ENCODE assay signal across 26 cellular contexts in genomic region chr3:167151671-167152070, GRCh38.
DNase-seq lines count a peak whose midpoint lies in the region; ATAC-seq and TF ChIP-seq lines count a peak whose summit lies in the region.
"Had no signal": no experiment of that assay in that cellular context is flagged by ENCODE, and none has a peak within 500 bp of the region (broad histone marks: within the 10 kb centered on the region; RNA-seq: fewer than 3 reads in every experiment).

No MANE protein-coding gene starts in this region.

- WGBS in heart right ventricle, 2 donors = 31 to 78% methylated on average over 1 of the region's 1 CpG
- WGBS in lower leg skin, 2 donors = 20 to 56% methylated on average over 1 of the region's 1 CpG

- no peak for TF ChIP-seq POLR2A in lower leg skin (IDR thresholded peaks at IDR 0.05)

- H3K27me3 ChIP-seq in heart right ventricle = no peaks in the 10 kb centered on the region
- H3K27me3 ChIP-seq: adrenal gland, breast epithelium, neutrophil, SJSA1, spleen, transverse colon had no signal

- intact Hi-C loops in heart right ventricle (cut with DNase I) = no loop called here
- intact Hi-C loops in Right ventricle myocardium inferior (cut with DNase I) = no loop called here
- intact Hi-C loops in lower leg skin (cut with DNase I; ENCODE audit: low total_unique reads) = no loop called here

- DNase-seq in heart right ventricle (no peak), Right ventricle myocardium inferior (ENCODE audit: missing footprints) (no peak), M059J (ENCODE audit: low read depth) (peak; percentile 12), OCI-M1 (lab: John Stamatoyannopoulos, UW) (peak; percentile 8), neural crest cell (ENCODE audit: low read depth, low spot score) (no peak), NCI-H187 treated with DMSO at 0.1 percent for 48 hours (lab: John Stamatoyannopoulos, UW) (no peak), lower leg skin (ENCODE audit: low spot score in 2 of 2) (no peak)
- DNase-seq: activated gamma-delta T cell; adrenal gland; CD4-positive, alpha-beta memory T cell; EL; glutamatergic neuron; H9; left ventricle myocardium superior; NCI-H1694; NCI-H510A treated with DMSO at 0.1 percent for 48 hours; spleen; stimulated activated CD4-positive, alpha-beta T cell treated with anti-CD3 and anti-CD28 coated beads, Interleukin-4, amount 100 ng/mL, for 24 hours; T-helper 17 cell; transverse colon had no signal

- no peaks in the 10 kb centered on the region for H3K36me3 ChIP-seq in heart right ventricle
- H3K36me3 ChIP-seq: adrenal gland, breast epithelium, neutrophil, SJSA1, spleen, transverse colon had no signal

- no peak overlapping the region for H3K27ac ChIP-seq in heart right ventricle
- H3K27ac ChIP-seq: adrenal gland, breast epithelium, coronary artery, neutrophil, SJSA1, spleen, transverse colon had no signal

- no peaks in the 10 kb centered on the region for H3K27me3 Mint-ChIP-seq in neural crest cell (ENCODE audit: low read depth)
- H3K27me3 Mint-ChIP-seq: CD4-positive, alpha-beta memory T cell; stimulated activated naive CD8-positive, alpha-beta T cell treated with anti-CD3 and anti-CD28 coated beads, Interleukin-15, Interleukin-2, amounts not matched to agents 100 ng/mL and 50 ng/mL, for 24 hours; T-helper 17 cell had no signal

- H3K9me3 Mint-ChIP-seq in neural crest cell = peaks cover 3% of the 10 kb centered on the region

- H3K4me3 ChIP-seq in heart right ventricle (no peak overlapping the region), lower leg skin (ENCODE audit: low read depth, poor library complexity, severe bottlenecking) (no peak overlapping the region)
- H3K4me3 ChIP-seq: adrenal gland, breast epithelium, coronary artery, SJSA1, spleen, transverse colon had no signal

- peaks cover 0 to 23% (median 9%) of the 10 kb centered on the region in 11 donors for H3K9me3 ChIP-seq in heart right ventricle
- H3K9me3 ChIP-seq: adrenal gland, SJSA1, transverse colon had no signal

- no peak overlapping the region for H3K27ac Mint-ChIP-seq in neural crest cell (ENCODE audit: unreplicated experiment)
- H3K27ac Mint-ChIP-seq: CD4-positive, alpha-beta memory T cell; H9; stimulated activated naive CD8-positive, alpha-beta T cell treated with anti-CD3 and anti-CD28 coated beads, Interleukin-15, Interleukin-2, amounts not matched to agents 100 ng/mL and 50 ng/mL, for 24 hours; T-helper 17 cell had no signal

- peak in 5 of 9 donors; percentile 11 to 51 (median 39) for TF ChIP-seq CTCF in heart right ventricle (IDR thresholded peaks at IDR 0.05)
- peak; percentile 42 for TF ChIP-seq CTCF in neural crest cell (conservative IDR thresholded peaks at IDR 0.05)
- TF ChIP-seq CTCF in lower leg skin (IDR thresholded peaks at IDR 0.05) = no peak

- no peak overlapping the region for H3K4me3 Mint-ChIP-seq in neural crest cell
- H3K4me3 Mint-ChIP-seq: CD4-positive, alpha-beta memory T cell; H9; stimulated activated naive CD8-positive, alpha-beta T cell treated with anti-CD3 and anti-CD28 coated beads, Interleukin-15, Interleukin-2, amounts not matched to agents 100 ng/mL and 50 ng/mL, for 24 hours; T-helper 17 cell had no signal

- no peaks in the 10 kb centered on the region for H3K36me3 Mint-ChIP-seq in neural crest cell (ENCODE audit: low read depth)
- H3K36me3 Mint-ChIP-seq: CD4-positive, alpha-beta memory T cell had no signal

- no peak for ATAC-seq in heart right ventricle
- no peak for ATAC-seq in Right ventricle myocardium inferior
- ATAC-seq in HG03175 (IDR thresholded peaks at IDR 0.05; ENCODE audit: unreplicated experiment) = no peak
- ATAC-seq: left ventricle myocardium superior, T-helper 17 cell had no signal

- no peaks in the 10 kb centered on the region for H3K4me1 ChIP-seq in heart right ventricle
- H3K4me1 ChIP-seq: adrenal gland, breast epithelium, SJSA1, spleen, transverse colon had no signal

- H3K4me1 Mint-ChIP-seq in neural crest cell = no peaks in the 10 kb centered on the region
- H3K4me1 Mint-ChIP-seq: CD4-positive, alpha-beta memory T cell; T-helper 17 cell had no signal

Comparison
In these comparisons a context has a peak if more than half of its experiments do, and no peak if none do; other contexts are left out.
1. DNase-seq: peak in M059J (single experiment) and OCI-M1 (single experiment); none in heart right ventricle (0 of 2), Right ventricle myocardium inferior (single experiment), neural crest cell (single experiment), NCI-H187 treated with DMSO at 0.1 percent for 48 hours (single experiment) and lower leg skin (0 of 2).
2. CTCF ChIP-seq: peak in heart right ventricle (5 of 9) and neural crest cell (single experiment); none in lower leg skin (0 of 3).